ENCODE assay signal across 23 cellular contexts in the genomic region with DNA sequence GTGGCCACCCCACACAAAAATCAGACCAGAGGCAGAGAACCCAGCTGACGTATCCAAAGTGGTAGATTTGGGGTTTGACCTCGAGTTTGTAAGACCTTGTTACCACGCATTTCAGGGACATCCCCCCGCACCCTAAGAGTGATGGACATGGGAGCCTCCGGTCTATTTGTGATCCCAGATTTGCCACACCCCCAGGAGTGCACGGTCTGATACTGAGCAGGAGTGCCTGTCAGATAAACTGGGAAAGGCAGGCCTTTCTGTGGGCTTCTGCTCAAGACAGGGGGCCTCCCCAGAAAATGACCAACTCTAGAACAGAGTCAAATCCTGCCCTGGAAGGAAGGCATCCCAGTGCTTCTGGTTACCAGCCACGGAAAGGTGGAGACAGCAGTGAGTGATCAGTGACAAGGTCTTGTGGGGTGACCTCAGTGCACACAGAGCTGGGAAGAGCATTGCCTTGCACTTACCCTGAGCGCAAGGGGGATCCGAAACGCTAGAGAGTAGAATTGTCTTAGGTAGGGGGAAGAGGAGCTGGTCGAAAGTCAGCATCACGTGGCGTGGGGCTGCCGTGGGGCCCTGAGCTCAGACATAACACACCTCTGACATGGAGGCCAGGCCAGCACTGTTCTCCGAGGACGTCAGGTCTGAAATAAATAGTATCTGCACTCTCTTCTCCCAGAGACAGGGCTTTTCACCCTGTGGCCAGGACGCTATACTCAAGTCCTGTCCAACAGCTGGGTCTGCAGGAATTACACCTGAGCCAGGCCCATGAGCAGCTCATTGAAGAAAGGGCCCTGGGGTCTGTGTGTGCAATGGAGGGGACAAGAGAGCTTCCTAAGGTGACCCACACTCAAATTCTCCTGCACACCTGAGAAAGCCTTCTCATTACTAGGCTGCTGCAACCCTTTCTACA.
A peak's percentile ranks its signal among the peaks of the same experiment; 100 is the strongest.
DNase-seq lines count a peak whose midpoint lies in the region; ATAC-seq and TF ChIP-seq lines count a peak whose summit lies in the region.
"Had no signal": no experiment of that assay in that cellular context is flagged by ENCODE, and none has a peak within 500 bp of the region (broad histone marks: within the 10 kb centered on the region; RNA-seq: fewer than 3 reads in every experiment).

No MANE protein-coding gene starts in this region.

- peaks cover 0 to 2% of the 10 kb centered on the region in 2 donors for H3K4me1 ChIP-seq in neuronal stem cell (ENCODE audit: control insufficient read depth in 2 of 2, insufficient read depth in 1 of 2, low read depth in 1 of 2, low read length in 2 of 2)

- no peak for TF ChIP-seq CTCF in coronary artery (IDR thresholded peaks at IDR 0.05)

- no peak overlapping the region for H3K14ac ChIP-seq in neuronal stem cell (ENCODE audit: low read length)

- H3K4ac ChIP-seq in neuronal stem cell (ENCODE audit: low read length): no peak overlapping the region

- no peak overlapping the region for H2BK120ac ChIP-seq in neuronal stem cell (ENCODE audit: low read depth, low read length)

- no peak overlapping the region for H4K8ac ChIP-seq in neuronal stem cell (ENCODE audit: low read depth, low read length)

- no peaks in the 10 kb centered on the region for H3K79me1 ChIP-seq in neuronal stem cell (ENCODE audit: low read depth, low read length)

- H2BK12ac ChIP-seq in neuronal stem cell (ENCODE audit: low read length): no peak overlapping the region

- ATAC-seq in Right ventricle myocardium inferior (no peak), left cardiac atrium (no peak)

- DNase-seq in Right ventricle myocardium inferior (ENCODE audit: missing footprints): peak; percentile 66
- DNase-seq in left cardiac atrium: no peak
- peak; percentile 33 for DNase-seq in coronary artery (ENCODE audit: low spot score)
- no peak for DNase-seq in neuronal stem cell (ENCODE audit: low spot score)
- DNase-seq in stimulated activated CD4-positive, alpha-beta T cell treated with anti-CD3 and anti-CD28 coated beads, Interleukin-4, amount 100 ng/mL, for 24 hours: no peak
- no peak for DNase-seq in NCI-H1092 (lab: John Stamatoyannopoulos, UW)
- DNase-seq in HUDEP-2 (lab: John Stamatoyannopoulos, UW; ENCODE audit: unreplicated experiment in 76 of 76): no peak
- DNase-seq: Calu3; CD8-positive, alpha-beta memory T cell; GDM1; GOT3; IMR-90; NCI-H1105; NCI-H146; NCI-H2029; NCI-H2227 treated with DMSO at 0.1 percent for 48 hours; NCI-H510A treated with DMSO at 0.1 percent for 48 hours; NCI-H748 treated with DMSO at 0.1 percent for 48 hours; PC-9; RPMI8226; SIG-M5 had no signal

- intact Hi-C loops in Right ventricle myocardium inferior (cut with DNase I): no loop called here
- intact Hi-C loops in left cardiac atrium (cut with DNase I): no loop called here

- no peak overlapping the region for H3K27ac ChIP-seq in coronary artery
- no peak overlapping the region for H3K27ac ChIP-seq in neuronal stem cell (replicated peaks; ENCODE audit: low read length)
- H3K27ac ChIP-seq: C4-2B, KMS-11, PC-9 had no signal

- H4K91ac ChIP-seq in neuronal stem cell (ENCODE audit: low read depth, low read length, poor library complexity): no peak overlapping the region

- H2BK5ac ChIP-seq in neuronal stem cell (ENCODE audit: low read length): no peak overlapping the region

- H3K27me3 ChIP-seq in neuronal stem cell (ENCODE audit: control insufficient read depth in 3 of 3, insufficient read depth in 3 of 3, low read depth in 1 of 3, low read length in 3 of 3): no peaks in the 10 kb centered on the region

- no peak overlapping the region for H3K4me3 ChIP-seq in coronary artery
- no peak overlapping the region for H3K4me3 ChIP-seq in neuronal stem cell (ENCODE audit: low read length in 2 of 2)
- H3K4me3 ChIP-seq: PC-9 had no signal

- H2AFZ ChIP-seq in neuronal stem cell (ENCODE audit: low read length): no peak overlapping the region
- H2AFZ ChIP-seq: PC-9 had no signal

- H3K36me3 ChIP-seq in neuronal stem cell (replicated peaks in 1 of 2; ENCODE audit: control insufficient read depth in 2 of 2, insufficient read depth in 2 of 2, low read length in 2 of 2): no peaks in the 10 kb centered on the region

- no peak overlapping the region for H3K4me2 ChIP-seq in neuronal stem cell (ENCODE audit: insufficient read depth, low read length, poor library complexity, severe bottlenecking)
- H3K4me2 ChIP-seq: KMS-11, PC-9 had no signal

- H2BK15ac ChIP-seq in neuronal stem cell (ENCODE audit: low read length): no peak overlapping the region

- no peak overlapping the region for H2AK5ac ChIP-seq in neuronal stem cell (ENCODE audit: low read depth, low read length)

- peaks cover 0 to 3% of the 10 kb centered on the region in 2 donors for H3K9me3 ChIP-seq in neuronal stem cell (replicated peaks in 1 of 2; ENCODE audit: control insufficient read depth in 2 of 2, insufficient read depth in 1 of 2, low read depth in 1 of 2, low read length in 2 of 2)

- no peak overlapping the region for H3K9ac ChIP-seq in neuronal stem cell (ENCODE audit: low read depth, low read length, poor library complexity)
- H3K9ac ChIP-seq: KMS-11 had no signal

- WGBS in neuronal stem cell (ENCODE audit: extremely low coverage in 2 of 2, insufficient read length in 2 of 2, insufficient replicate concordance in 1 of 2), 2 donors: no CpG with 5 or more reads among the region's 17 CpGs

- H3K18ac ChIP-seq in neuronal stem cell (ENCODE audit: low read length): peak overlapping the region; percentile 27

- H3K23ac ChIP-seq in neuronal stem cell (ENCODE audit: low read depth, low read length, poor library complexity): no peak overlapping the region

Comparison
In these comparisons a context has a peak if more than half of its experiments do, and no peak if none do; other contexts are left out.
1. DNase-seq: peak in Right ventricle myocardium inferior (single experiment) and coronary artery (single experiment); none in left cardiac atrium (single experiment), neuronal stem cell (single experiment), stimulated activated CD4-positive, alpha-beta T cell treated with anti-CD3 and anti-CD28 coated beads, Interleukin-4, amount 100 ng/mL, for 24 hours (single experiment), NCI-H1092 (single experiment) and HUDEP-2 (0 of 76).